1 cellular context compared by ENCODE assay signal in genomic region chr11:17734418-17734911, GRCh38.
TF ChIP-seq lines count a peak whose summit lies in the region.

Gene KCNC1 (plus strand): TSS chr11:17734781. CDS start chr11:17736003, 1,222 bp downstream.

TF ChIP-seq in HEK293, 187 proteins besides CTCF, POLR2A, EP300 and RAD21 (continued from another document and continues in another):
- TF ChIP-seq ZNF274 (IDR thresholded peaks at IDR 0.05; ENCODE audit: low read length) = no peak
- TF ChIP-seq ZNF274 (tag by site-specific recombination; IDR thresholded peaks at IDR 0.05; ENCODE audit: borderline replicate concordance) = no peak
- no peak for TF ChIP-seq ZNF664 (tag by site-specific recombination; IDR thresholded peaks at IDR 0.05)
- TF ChIP-seq INSM2 (tag by site-specific recombination; IDR thresholded peaks at IDR 0.05) = no peak
- no peak for TF ChIP-seq KLF17 (tag by site-specific recombination; IDR thresholded peaks at IDR 0.05)
- TF ChIP-seq ZNF555 (tag by site-specific recombination; conservative IDR thresholded peaks at IDR 0.05) = no peak
- TF ChIP-seq ZNF548 (tag by site-specific recombination; IDR thresholded peaks at IDR 0.05) = no peak
- no peak for TF ChIP-seq ZFP41 (tag by site-specific recombination; IDR thresholded peaks at IDR 0.05; ENCODE audit: borderline replicate concordance)
- peak; percentile 90 for TF ChIP-seq ZFHX2 (tag by site-specific recombination; conservative IDR thresholded peaks at IDR 0.05)
- TF ChIP-seq IKZF3 (tag by site-specific recombination; IDR thresholded peaks at IDR 0.05) = 0 out of 2 replicates have a peak, but pooled peaks have one; percentile 9
- no peak for TF ChIP-seq ZNF292 (tag by site-specific recombination; IDR thresholded peaks at IDR 0.05; ENCODE audit: borderline replicate concordance, low read depth)
- no peak for TF ChIP-seq ZNF18 (tag by site-specific recombination; IDR thresholded peaks at IDR 0.05)
- no peak for TF ChIP-seq REST (tag by site-specific recombination; IDR thresholded peaks at IDR 0.05)
- 0 out of 2 replicates have a peak, but pooled peaks have one; percentile 26 for TF ChIP-seq ZNF777 (tag by site-specific recombination; IDR thresholded peaks at IDR 0.05; ENCODE audit: borderline replicate concordance)
- TF ChIP-seq PRDM10 (tag by site-specific recombination; IDR thresholded peaks at IDR 0.05) = peak; percentile 24; the same call in 1 of the 2 replicates
- no peak for TF ChIP-seq TRIM28 (IDR thresholded peaks at IDR 0.05; ENCODE audit: borderline replicate concordance, low read length)
- peak; percentile 50; the same call in 1 of the 2 replicates for TF ChIP-seq KLF10 (tag by site-specific recombination; IDR thresholded peaks at IDR 0.05)
- TF ChIP-seq ZNF362 (tag by site-specific recombination; IDR thresholded peaks at IDR 0.05) = no peak
- no peak for TF ChIP-seq ZNF311 (tag by site-specific recombination; IDR thresholded peaks at IDR 0.05; ENCODE audit: borderline replicate concordance)
- no peak for TF ChIP-seq ZNF248 (tag by site-specific recombination; IDR thresholded peaks at IDR 0.05)
- no peak for TF ChIP-seq TSHZ1 (tag by site-specific recombination; IDR thresholded peaks at IDR 0.05; ENCODE audit: borderline replicate concordance)
- no peak for TF ChIP-seq SETDB1 (IDR thresholded peaks at IDR 0.05; ENCODE audit: insufficient read length, low read length)
- TF ChIP-seq ZBTB10 (tag by site-specific recombination; IDR thresholded peaks at IDR 0.05) = no peak
- TF ChIP-seq ZNF341 (tag by site-specific recombination; IDR thresholded peaks at IDR 0.05; ENCODE audit: low read depth) = no peak
- no peak for TF ChIP-seq ZNF580 (tag by site-specific recombination; IDR thresholded peaks at IDR 0.05)
- peak; percentile 75 for TF ChIP-seq SP3 (tag by site-specific recombination; IDR thresholded peaks at IDR 0.05)
- TF ChIP-seq GLIS2 (tag by site-specific recombination; IDR thresholded peaks at IDR 0.05) = no peak
- peak; percentile 24; the same call in 1 of the 2 replicates for TF ChIP-seq ZNF398 (tag by site-specific recombination; IDR thresholded peaks at IDR 0.05)
- TF ChIP-seq ZNF138 (tag by site-specific recombination; IDR thresholded peaks at IDR 0.05; ENCODE audit: borderline replicate concordance) = no peak
- no peak for TF ChIP-seq ZNF449 (tag by site-specific recombination; IDR thresholded peaks at IDR 0.05)
